Comparison of ENCODE assay signal across 11 cellular contexts in genomic region chr9:127767909-127768331, GRCh38. TPM values are rescaled to one million over a fixed set of nuclear protein-coding genes. Genes with fewer than 3 reads are reported as not detected.
DNase-seq lines count a peak whose midpoint lies in the region; ATAC-seq, FAIRE-seq and TF ChIP-seq lines count a peak whose summit lies in the region.
"Had no signal": no experiment of that assay in that cellular context is flagged by ENCODE, and none has a peak within 500 bp of the region (broad histone marks: within the 10 kb centered on the region; RNA-seq: fewer than 3 reads in every experiment).

No MANE protein-coding gene starts in this region.

- H3K9ac ChIP-seq in NT2/D1 (ENCODE audit: insufficient read length, low read depth), result peak overlapping the region; percentile 50
- peak overlapping the region in 1 of 2 donors; percentile 53 for H3K9ac ChIP-seq in kidney (ENCODE audit: low read length in 2 of 2)

- peak overlapping the region; percentile 60 to 65 for H3K27ac ChIP-seq in kidney (ENCODE audit: low read depth in 2 of 2, low read length in 2 of 2)
- H3K27ac ChIP-seq in small intestine (ENCODE audit: low read depth in 1 of 2, low read length in 1 of 2), result peak overlapping the region; percentile 13 to 71

- peaks cover 17% of the 10 kb centered on the region for H3K36me3 Mint-ChIP-seq in activated naive CD8-positive, alpha-beta T cell treated with anti-CD3 and anti-CD28 coated beads, Interleukin-2, amount 50 U/mL, for 24 hours (ENCODE audit: low read depth)

- no peaks in the 10 kb centered on the region for H3K27me3 Mint-ChIP-seq in activated naive CD8-positive, alpha-beta T cell treated with anti-CD3 and anti-CD28 coated beads, Interleukin-2, amount 50 U/mL, for 24 hours

- H3K9me3 ChIP-seq in NT2/D1 (ENCODE audit: insufficient read depth, low read length) (no peaks in the 10 kb centered on the region), kidney (ENCODE audit: control insufficient read depth in 1 of 2, low read length in 2 of 2) (no peaks in the 10 kb centered on the region), small intestine (ENCODE audit: control insufficient read depth, low read depth) (no peaks in the 10 kb centered on the region)

- peak overlapping the region; percentile 88 for H3K27ac Mint-ChIP-seq in activated naive CD8-positive, alpha-beta T cell treated with anti-CD3 and anti-CD28 coated beads, Interleukin-2, amount 50 U/mL, for 24 hours

- H3K9me3 Mint-ChIP-seq in activated naive CD8-positive, alpha-beta T cell treated with anti-CD3 and anti-CD28 coated beads, Interleukin-2, amount 50 U/mL, for 24 hours, result no peaks in the 10 kb centered on the region

- DNase-seq in NT2/D1 (ENCODE audit: low read depth, low spot score), result no peak
- no peak for DNase-seq in activated naive CD8-positive, alpha-beta T cell treated with anti-CD3 and anti-CD28 coated beads, Interleukin-2, amount 50 U/mL, for 24 hours
- DNase-seq in kidney, result no peak
- no peak for DNase-seq in small intestine
- DNase-seq in stimulated activated CD4-positive, alpha-beta T cell treated with anti-CD3 and anti-CD28 coated beads, Interleukin-4, amount 100 ng/mL, for 4 hours, result no peak
- no peak for DNase-seq in SW 1271 (lab: John Stamatoyannopoulos, UW)
- DNase-seq in cerebellar nuclear complex (lab: John Stamatoyannopoulos, UW), result no peak
- DNase-seq: hypothalamus, NCI-H1105 had no signal

- TF ChIP-seq CTCF in kidney (IDR thresholded peaks at IDR 0.05; ENCODE audit: borderline replicate concordance, extremely low read depth, insufficient read depth), result no peak

- FAIRE-seq in kidney (lab: Jason Lieb, UNC), result no peak
- FAIRE-seq in small intestine (lab: Jason Lieb, UNC), result no peak

- peaks cover 76% of the 10 kb centered on the region for H3K4me1 Mint-ChIP-seq in activated naive CD8-positive, alpha-beta T cell treated with anti-CD3 and anti-CD28 coated beads, Interleukin-2, amount 50 U/mL, for 24 hours

- 47 to 56% (median 55%) methylated on average over 13 of the region's 13 CpGs for WGBS in small intestine, 3 donors

- peaks cover 3% of the 10 kb centered on the region for H3K36me3 ChIP-seq in NT2/D1 (ENCODE audit: insufficient read depth, insufficient read length, low read length)
- no peaks in the 10 kb centered on the region for H3K36me3 ChIP-seq in kidney (ENCODE audit: control insufficient read depth in 1 of 2, insufficient read depth in 2 of 2, low read length in 2 of 2)
- H3K36me3 ChIP-seq in small intestine (ENCODE audit: control insufficient read depth in 2 of 2, insufficient read depth in 2 of 2, low read length in 2 of 2), result no peaks in the 10 kb centered on the region

- no peak overlapping the region for H3K4me3 ChIP-seq in NT2/D1 (ENCODE audit: insufficient read length, low read depth)
- peak overlapping the region in 1 of 2 donors; percentile 29 for H3K4me3 ChIP-seq in kidney (ENCODE audit: low read length in 2 of 2)
- H3K4me3 ChIP-seq in small intestine (ENCODE audit: low read depth in 1 of 2, low read length in 2 of 2), result no peak overlapping the region

- ATAC-seq in activated naive CD8-positive, alpha-beta T cell treated with anti-CD3 and anti-CD28 coated beads, Interleukin-2, amount 50 U/mL, for 24 hours, result no peak
- no peak for ATAC-seq in GM21529 (IDR thresholded peaks at IDR 0.05; ENCODE audit: unreplicated experiment)

- no peak overlapping the region for H3K4me3 Mint-ChIP-seq in activated naive CD8-positive, alpha-beta T cell treated with anti-CD3 and anti-CD28 coated beads, Interleukin-2, amount 50 U/mL, for 24 hours

- H3K4me1 ChIP-seq in NT2/D1 (ENCODE audit: insufficient read depth, insufficient read length) (peaks cover 28% of the 10 kb centered on the region), kidney (ENCODE audit: control insufficient read depth in 1 of 2, insufficient read depth in 1 of 2, low read depth in 1 of 2, low read length in 2 of 2) (peaks cover 0 to 23% of the 10 kb centered on the region in 2 donors), small intestine (ENCODE audit: control insufficient read depth in 2 of 2, insufficient read depth in 1 of 2, low read depth in 1 of 2, low read length in 1 of 2) (peaks cover 0 to 2% of the 10 kb centered on the region in 2 donors)

- no peaks in the 10 kb centered on the region for H3K27me3 ChIP-seq in NT2/D1 (ENCODE audit: insufficient read depth, insufficient read length)
- no peaks in the 10 kb centered on the region for H3K27me3 ChIP-seq in small intestine (ENCODE audit: control insufficient read depth in 2 of 2, insufficient read depth in 2 of 2, low read length in 2 of 2)

- intact Hi-C loops in kidney (cut with DNase I), result no loop called here

RNA-seq across cellular contexts. Expression of gene SH2D3C, which starts 10.5 kb away (rescaled TPM):
- 27.7 TPM for total RNA-seq in kidney
- 13.7 TPM for polyA plus RNA-seq in kidney (ENCODE audit: insufficient read depth, low read depth, low replicate concordance)
- polyA plus RNA-seq in small intestine, result 10 to 100 TPM in 1 of 3 donors, 1 to 10 TPM in 1, under 1 TPM in 1; 0.67 to 12.6 (median 3.8) TPM

RNA-seq across cellular contexts. Expression of gene CDK9, which starts 17.9 kb away (rescaled TPM):
- total RNA-seq in kidney, result 93.5 TPM
- polyA plus RNA-seq in kidney (ENCODE audit: insufficient read depth, low read depth, low replicate concordance) (45.2 TPM), small intestine (10 to 100 TPM; 34.0 to 35.1 (median 34.2) TPM)

RNA-seq across cellular contexts. Expression of gene TOR2A, which starts 32.8 kb away (rescaled TPM):
- total RNA-seq in kidney, result 12.7 TPM
- polyA plus RNA-seq in kidney (ENCODE audit: insufficient read depth, low read depth, low replicate concordance) (14.5 TPM), small intestine (10 to 100 TPM; 13.2 to 24.0 (median 23.8) TPM)

RNA-seq across cellular contexts. Expression of gene FPGS, which starts 34.8 kb away (rescaled TPM):
- 77.2 TPM for total RNA-seq in kidney
- polyA plus RNA-seq in kidney (ENCODE audit: insufficient read depth, low read depth, low replicate concordance), result 44.0 TPM
- polyA plus RNA-seq in small intestine, result 10 to 100 TPM; 24.4 to 45.8 (median 33.8) TPM

RNA-seq across cellular contexts. Expression of gene TTC16, which starts 52.0 kb away (rescaled TPM):
- 0.72 TPM for total RNA-seq in kidney
- 0.32 TPM for polyA plus RNA-seq in kidney (ENCODE audit: insufficient read depth, low read depth, low replicate concordance)
- polyA plus RNA-seq in small intestine, result under 1 TPM in 1 of 3 donors, not detected in 2; 0.01 TPM
- total RNA-seq: RPMI7951 had no signal
